ENCODE assay signal across 8 cellular contexts in genomic region chr9:128203842-128204551, GRCh38. TPM values are rescaled to one million over a fixed set of nuclear protein-coding genes. Genes with fewer than 3 reads are reported as not detected.
DNase-seq lines count a peak whose midpoint lies in the region; ATAC-seq and TF ChIP-seq lines count a peak whose summit lies in the region.

No MANE protein-coding gene starts in this region.

- no peak for TF ChIP-seq POLR2A in sigmoid colon (IDR thresholded peaks at IDR 0.05)

- intact Hi-C loops in Right ventricle myocardium inferior (cut with DNase I) = loop anchor here (5.0 kb wide), 1 partner anchor 73 kb away; the partner anchor contains the start of genes GOLGA2 and SWI5
- intact Hi-C loops in cardiac septum (cut with DNase I) = loop anchor here (5.0 kb wide), 1 partner anchor 43 kb away; no protein-coding TSS in a partner anchor
- intact Hi-C loops in right cardiac atrium (cut with DNase I) = no loop called here
- intact Hi-C loops in sigmoid colon (cut with DNase I) = no loop called here

- H3K4me3 Mint-ChIP-seq in activated naive CD8-positive, alpha-beta T cell = peak overlapping the region; percentile 49

- H3K9me3 ChIP-seq in right cardiac atrium (ENCODE audit: control insufficient read depth, low read length) = no peaks in the 10 kb centered on the region
- no peaks in the 10 kb centered on the region for H3K9me3 ChIP-seq in sigmoid colon

- peak overlapping the region; percentile 48 for H3K4me3 ChIP-seq in right cardiac atrium (ENCODE audit: low read length)
- peak overlapping the region; percentile 33 to 70 (median 57) for H3K4me3 ChIP-seq in sigmoid colon

- H3K4me1 Mint-ChIP-seq in activated naive CD8-positive, alpha-beta T cell (ENCODE audit: low read depth) = peaks cover 10% of the 10 kb centered on the region

- no peak overlapping the region for H3K27ac ChIP-seq in right cardiac atrium (ENCODE audit: low read length)
- peak overlapping the region; percentile 25 to 69 (median 51) for H3K27ac ChIP-seq in sigmoid colon

- no peak overlapping the region for H3K27ac Mint-ChIP-seq in activated naive CD8-positive, alpha-beta T cell

- no peak for TF ChIP-seq CTCF in sigmoid colon (IDR thresholded peaks at IDR 0.05)

- ATAC-seq in Right ventricle myocardium inferior = peak; percentile 50
- peak; percentile 33 to 39 for ATAC-seq in right cardiac atrium
- ATAC-seq in HG03280 (IDR thresholded peaks at IDR 0.05; ENCODE audit: unreplicated experiment) = no peak

- DNase-seq in Right ventricle myocardium inferior (ENCODE audit: missing footprints) = no peak
- no peak for DNase-seq in cardiac septum (ENCODE audit: low spot score)
- peak; percentile 74 for DNase-seq in NCI-H2171 (lab: John Stamatoyannopoulos, UW)
- DNase-seq in right cardiac atrium = peak; percentile 48 to 77 (median 67)
- DNase-seq in sigmoid colon = no peak
- DNase-seq in putamen (ENCODE audit: low spot score) = no peak

- no peaks in the 10 kb centered on the region for H3K27me3 ChIP-seq in right cardiac atrium (ENCODE audit: control insufficient read depth, insufficient read depth)
- H3K27me3 ChIP-seq in sigmoid colon = peaks cover 6 to 15% (median 12%) of the 10 kb centered on the region in 3 donors

- no peaks in the 10 kb centered on the region for H3K9me3 Mint-ChIP-seq in activated naive CD8-positive, alpha-beta T cell (ENCODE audit: low read depth)

- H3K36me3 ChIP-seq in sigmoid colon = no peaks in the 10 kb centered on the region

- no peaks in the 10 kb centered on the region for H3K4me1 ChIP-seq in right cardiac atrium (ENCODE audit: control insufficient read depth, insufficient read depth, low read length)
- peaks cover 0 to 15% (median 13%) of the 10 kb centered on the region in 4 donors for H3K4me1 ChIP-seq in sigmoid colon

- WGBS in right cardiac atrium = 1% methylated on average over 48 of the region's 48 CpGs
- 2 to 5% methylated on average over 48 of the region's 48 CpGs for WGBS in sigmoid colon, 2 donors

- H3K36me3 Mint-ChIP-seq in activated naive CD8-positive, alpha-beta T cell = no peaks in the 10 kb centered on the region

- H3K27me3 Mint-ChIP-seq in activated naive CD8-positive, alpha-beta T cell = peaks cover 3% of the 10 kb centered on the region

- no peak for TF ChIP-seq EP300 in sigmoid colon (IDR thresholded peaks at IDR 0.05)

RNA-seq across cellular contexts. Expression of gene DNM1, which starts 0.8 kb away (rescaled TPM):
- total RNA-seq in Right ventricle myocardium inferior (6.1 TPM), cardiac septum (7.3 TPM), right cardiac atrium (1 to 10 TPM; 4.4 to 7.4 (median 5.8) TPM), sigmoid colon (10 to 100 TPM in 2 of 4 donors, 1 to 10 TPM in 2; 7.7 to 40.2 (median 12.9) TPM)
- polyA plus RNA-seq in right cardiac atrium (6.0 TPM), sigmoid colon (1 to 10 TPM in 2 of 3 donors, under 1 TPM in 1; 0.46 to 9.3 (median 1.2) TPM)

RNA-seq across cellular contexts. Expression of gene CIZ1, which starts 12.6 kb away (rescaled TPM):
- total RNA-seq in Right ventricle myocardium inferior = 69.3 TPM
- total RNA-seq in cardiac septum = 86.1 TPM
- total RNA-seq in right cardiac atrium = 10 to 100 TPM; 75.9 to 81.5 (median 81.0) TPM
- polyA plus RNA-seq in right cardiac atrium = 39.0 TPM
- total RNA-seq in sigmoid colon = 100 to 1,000 TPM in 1 of 4 donors, 10 to 100 TPM in 3; 60.2 to 116 (median 68.5) TPM
- 10 to 100 TPM; 25.7 to 58.3 (median 46.8) TPM for polyA plus RNA-seq in sigmoid colon

RNA-seq across cellular contexts. Expression of gene BBLN, which starts 43.9 kb away (rescaled TPM):
- total RNA-seq in Right ventricle myocardium inferior = 36.1 TPM
- total RNA-seq in cardiac septum = 65.7 TPM
- total RNA-seq in right cardiac atrium = 10 to 100 TPM; 41.6 to 58.0 (median 49.1) TPM
- 138 TPM for polyA plus RNA-seq in right cardiac atrium
- total RNA-seq in sigmoid colon = 100 to 1,000 TPM; 158 to 273 (median 204) TPM
- 100 to 1,000 TPM; 111 to 123 (median 113) TPM for polyA plus RNA-seq in sigmoid colon

RNA-seq across cellular contexts. Expression of gene LCN2, which starts 54.7 kb away (rescaled TPM):
- total RNA-seq in Right ventricle myocardium inferior = not detected
- 2.0 TPM for total RNA-seq in cardiac septum
- total RNA-seq in right cardiac atrium = not detected
- polyA plus RNA-seq in right cardiac atrium = 0.16 TPM
- not detected for total RNA-seq in sigmoid colon
- polyA plus RNA-seq in sigmoid colon = 1,000 to 10,000 TPM in 1 of 3 donors, 10 to 100 TPM in 1, 1 to 10 TPM in 1; 9.6 to 1,818 (median 79.8) TPM

Comparison
In these comparisons a context has a peak if more than half of its experiments do, and no peak if none do; other contexts are left out.
1. DNase-seq: peak in NCI-H2171 (single experiment) and right cardiac atrium (3 of 3); none in Right ventricle myocardium inferior (single experiment), cardiac septum (single experiment), sigmoid colon (single experiment) and putamen (single experiment).
2. intact Hi-C loops: an anchor here in Right ventricle myocardium inferior (5.0 kb wide) and cardiac septum (5.0 kb wide); none called in right cardiac atrium and sigmoid colon.